8 cellular contexts compared by ENCODE assay signal in genomic region chr1:28517649-28517999, GRCh38. TPM values are rescaled to one million over a fixed set of nuclear protein-coding genes. Genes with fewer than 3 reads are reported as not detected.
DNase-seq lines count a peak whose midpoint lies in the region; ATAC-seq, FAIRE-seq and TF ChIP-seq lines count a peak whose summit lies in the region.

No MANE protein-coding gene starts in this region.

- peak overlapping the region; percentile 89 for H3K27ac Mint-ChIP-seq in stimulated activated effector memory CD8-positive, alpha-beta T cell treated with anti-CD3 and anti-CD28 coated beads, Interleukin-12 subunit alpha, Interleukin-12 subunit beta, amount 100 ng/mL, for 72 hours

- intact Hi-C loops in heart left ventricle (cut with DNase I), result loop anchor here in 8 of 10 donors (2.0 to 5.0 kb wide), 5 partner anchors 35 to 360 kb away; partner anchors contain the start of gene TRNAU1AP (in 3 of the 8)

- peaks cover 38% of the 10 kb centered on the region for H3K4me1 Mint-ChIP-seq in stimulated activated effector memory CD8-positive, alpha-beta T cell treated with anti-CD3 and anti-CD28 coated beads, Interleukin-12 subunit alpha, Interleukin-12 subunit beta, amount 100 ng/mL, for 72 hours

- FAIRE-seq in urothelium cell line (lab: Jason Lieb, UNC), result no peak

- ATAC-seq in HG02798 (IDR thresholded peaks at IDR 0.05; ENCODE audit: poor library complexity, unreplicated experiment) (peak; percentile 2), heart left ventricle (peak in 1 of 4 donors; percentile 5)
- peak; percentile 2 for ATAC-seq in stimulated activated effector memory CD8-positive, alpha-beta T cell treated with anti-CD3 and anti-CD28 coated beads, Interleukin-12 subunit alpha, Interleukin-12 subunit beta, amount 100 ng/mL, for 72 hours

- H3K4me3 Mint-ChIP-seq in stimulated activated effector memory CD8-positive, alpha-beta T cell treated with anti-CD3 and anti-CD28 coated beads, Interleukin-12 subunit alpha, Interleukin-12 subunit beta, amount 100 ng/mL, for 72 hours, result peak overlapping the region; percentile 79

- CTCF ChIA-PET in GM10248 (lab: Yijun Ruan, JAX), result interaction anchor here (0.6 to 3.3 kb wide), 12 partner anchors 9 to 267 kb away, joined by 3 to 25 read pairs (median 3); partner anchors contain the start of genes RCC1 and YTHDF2

- DNase-seq in GM10248 (ENCODE audit: extremely low spot score), result no peak
- no peak for DNase-seq in heart left ventricle
- no peak for DNase-seq in stimulated activated effector memory CD8-positive, alpha-beta T cell treated with anti-CD3 and anti-CD28 coated beads, Interleukin-12 subunit alpha, Interleukin-12 subunit beta, amount 100 ng/mL, for 72 hours (ENCODE audit: low spot score in 2 of 2)
- DNase-seq in GM13976 (ENCODE audit: low spot score), result no peak
- DNase-seq in urothelium cell line (ENCODE audit: low spot score), result no peak
- DNase-seq in putamen (ENCODE audit: low spot score), result no peak

- peak overlapping the region in 10 of 12 donors; percentile 60 to 91 (median 76) for H3K4me3 ChIP-seq in heart left ventricle

- no peak for TF ChIP-seq POLR2A in heart left ventricle (IDR thresholded peaks at IDR 0.05)

- POLR2A ChIA-PET in GM10248 (lab: Yijun Ruan, JAX), result interaction anchor here (3.1 kb wide), 1 partner anchor 63 kb away, joined by 14 read pairs; no protein-coding TSS in a partner anchor

- peak; percentile 3 for TF ChIP-seq CTCF in GM10248 (IDR thresholded peaks at IDR 0.05; ENCODE audit: control extremely low read depth, extremely low read depth, low read depth, missing control alignments)
- TF ChIP-seq CTCF in VCaP (conservative IDR thresholded peaks at IDR 0.05), result no peak
- no peak for TF ChIP-seq CTCF in heart left ventricle (IDR thresholded peaks at IDR 0.05)
- no peak for TF ChIP-seq CTCF in GM13976 (IDR thresholded peaks at IDR 0.05; ENCODE audit: borderline replicate concordance, control extremely low read depth, extremely low read depth, insufficient read depth, missing control alignments)

- H3K36me3 ChIP-seq in heart left ventricle, result peaks cover 0 to 28% (median 17%) of the 10 kb centered on the region in 9 donors

- H3K9me3 ChIP-seq in heart left ventricle, result no peaks in the 10 kb centered on the region

- in situ Hi-C loops in GM13976 (cut with MboI; ENCODE audit: low sequenced_read_pairs, unreplicated experiment), result loop anchor here (5.0 to 10.0 kb wide), 2 partner anchors 85 to 113 kb away; no protein-coding TSS in a partner anchor

- H3K9me3 Mint-ChIP-seq in stimulated activated effector memory CD8-positive, alpha-beta T cell treated with anti-CD3 and anti-CD28 coated beads, Interleukin-12 subunit alpha, Interleukin-12 subunit beta, amount 100 ng/mL, for 72 hours, result no peaks in the 10 kb centered on the region

- H3K27ac ChIP-seq in VCaP (peak overlapping the region; percentile 92), heart left ventricle (peak overlapping the region in 8 of 12 donors; percentile 71 to 88 (median 84))

- 13 to 29% (median 20%) methylated on average over 7 of the region's 7 CpGs for WGBS in heart left ventricle, 4 donors

- peaks cover 4 to 18% (median 10%) of the 10 kb centered on the region in 12 donors for H3K4me1 ChIP-seq in heart left ventricle

- H3K36me3 Mint-ChIP-seq in stimulated activated effector memory CD8-positive, alpha-beta T cell treated with anti-CD3 and anti-CD28 coated beads, Interleukin-12 subunit alpha, Interleukin-12 subunit beta, amount 100 ng/mL, for 72 hours, result peaks cover 76% of the 10 kb centered on the region

- no peaks in the 10 kb centered on the region for H3K27me3 ChIP-seq in heart left ventricle

RNA-seq across cellular contexts. Expression of gene RCC1, which starts 11.8 kb away (rescaled TPM):
- total RNA-seq in heart left ventricle, result 10 to 100 TPM in 2 of 9 donors, 1 to 10 TPM in 7; 2.4 to 20.1 (median 5.0) TPM
- 10 to 100 TPM in 1 of 2 donors, 1 to 10 TPM in 1; 3.4 to 24.1 TPM for polyA plus RNA-seq in heart left ventricle

RNA-seq across cellular contexts. Expression of gene TRNAU1AP, which starts 35.3 kb away (rescaled TPM):
- total RNA-seq in heart left ventricle, result 10 to 100 TPM in 8 of 9 donors, 1 to 10 TPM in 1; 7.9 to 26.6 (median 15.5) TPM
- 10 to 100 TPM; 15.1 to 16.8 TPM for polyA plus RNA-seq in heart left ventricle
